Comparison of ENCODE assay signal across 1 cellular context in the genomic region with DNA sequence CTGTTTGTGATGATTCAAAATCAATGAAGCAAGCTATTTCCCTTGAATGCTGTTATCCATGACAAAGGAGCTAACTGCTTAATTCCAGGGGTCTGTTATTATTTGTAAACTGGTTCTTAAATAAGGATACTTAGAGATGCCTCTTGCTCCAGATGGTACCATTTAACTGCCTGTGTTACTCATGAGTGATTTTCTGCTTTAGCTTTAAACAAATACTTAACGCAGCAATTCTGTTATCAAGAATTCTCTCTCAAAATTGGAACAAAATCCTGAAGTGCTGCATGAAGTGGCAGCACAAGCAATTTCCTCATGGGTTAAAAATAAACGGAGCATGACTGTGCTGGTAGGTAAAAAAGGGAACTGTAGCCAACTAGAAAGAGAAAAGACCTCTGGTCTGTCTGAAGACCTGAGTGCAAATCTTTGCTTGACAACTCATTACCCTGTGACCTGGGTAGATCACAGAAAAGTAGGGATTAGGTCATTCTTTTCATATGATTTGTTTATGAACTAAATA.
TF ChIP-seq lines count a peak whose summit lies in the region.

No MANE protein-coding gene starts in this region.

TF ChIP-seq in GM12878, 131 proteins besides CTCF, POLR2A, EP300 and RAD21 (continued from another document):
- TF ChIP-seq KDM1A (IDR thresholded peaks at IDR 0.05; ENCODE audit: borderline replicate concordance) (no peak), IKZF1 (conservative IDR thresholded peaks at IDR 0.05) (no peak), BCL11A (IDR thresholded peaks at IDR 0.05; ENCODE audit: low read depth, low read length) (no peak), SPI1 (IDR thresholded peaks at IDR 0.05; ENCODE audit: borderline replicate concordance, insufficient read depth, low read depth, low read length) (peak; percentile 90), ZNF217 (IDR thresholded peaks at IDR 0.05) (no peak), STAT3 (IDR thresholded peaks at IDR 0.05; ENCODE audit: low read depth, low read length) (no peak), STAT1 (conservative IDR thresholded peaks at IDR 0.05) (no peak), ATF7 (IDR thresholded peaks at IDR 0.05; ENCODE audit: low read depth) (peak; percentile 69), PAX8 (IDR thresholded peaks at IDR 0.05) (no peak), ZNF622 (IDR thresholded peaks at IDR 0.05) (no peak), NR2C2 (IDR thresholded peaks at IDR 0.05; ENCODE audit: borderline replicate concordance, control insufficient read depth, insufficient read length, low read depth) (no peak), NR2C1 (IDR thresholded peaks at IDR 0.05) (no peak), IKZF2 (IDR thresholded peaks at IDR 0.05) (peak; percentile 25 to 43; a peak in 2 of 4 replicates), FOXM1 (IDR thresholded peaks at IDR 0.05; ENCODE audit: low read depth, low read length) (no peak), SUPT20H (IDR thresholded peaks at IDR 0.05; ENCODE audit: borderline replicate concordance, control insufficient read depth, low read depth, low read length) (no peak), ETV6 (conservative IDR thresholded peaks at IDR 0.05 in 1 of 2, IDR thresholded peaks at IDR 0.05 in 1 of 2; ENCODE audit: borderline replicate concordance in 1 of 2, low read depth in 1 of 2) (no peak), HDAC2 (IDR thresholded peaks at IDR 0.05) (no peak), CEBPB (IDR thresholded peaks at IDR 0.05; ENCODE audit: borderline replicate concordance in 1 of 2, low read depth in 2 of 2, low read length in 2 of 2) (no peak), BMI1 (IDR thresholded peaks at IDR 0.05; ENCODE audit: borderline replicate concordance) (no peak), POU2F2 (IDR thresholded peaks at IDR 0.05; ENCODE audit: borderline replicate concordance, low read depth, low read length) (no peak), CBX5 (IDR thresholded peaks at IDR 0.05; ENCODE audit: low read depth) (0 out of 2 replicates have a peak, but pooled peaks have one; percentile 64), FOXK2 (IDR thresholded peaks at IDR 0.05) (no peak), CHD1 (IDR thresholded peaks at IDR 0.05; ENCODE audit: low read depth, low read length) (no peak), HCFC1 (IDR thresholded peaks at IDR 0.05; ENCODE audit: low read length) (no peak), NFIC (IDR thresholded peaks at IDR 0.05; ENCODE audit: low read depth, low read length) (peak; percentile 39; the same call in 1 of the 2 replicates), BHLHE40 (IDR thresholded peaks at IDR 0.05; ENCODE audit: borderline replicate concordance in 1 of 2, low read depth in 2 of 2, low read length in 1 of 2) (no peak), HDGF (IDR thresholded peaks at IDR 0.05) (no peak), LARP7 (IDR thresholded peaks at IDR 0.05) (no peak), CREB1 (IDR thresholded peaks at IDR 0.05; ENCODE audit: low read depth) (peak; percentile 43; the same call in 1 of the 2 replicates), RAD51 (IDR thresholded peaks at IDR 0.05) (no peak), SIX5 (IDR thresholded peaks at IDR 0.05; ENCODE audit: low read depth, low read length, severe bottlenecking) (no peak), SIN3A (IDR thresholded peaks at IDR 0.05; ENCODE audit: low read depth, low read length) (no peak), KAT2A (conservative IDR thresholded peaks at IDR 0.05; ENCODE audit: control insufficient read depth, low read depth, low read length) (no peak), SMC3 (IDR thresholded peaks at IDR 0.05; ENCODE audit: borderline replicate concordance, low read length) (no peak), ZNF24 (IDR thresholded peaks at IDR 0.05) (no peak)
- TF ChIP-seq, protein P1, sequence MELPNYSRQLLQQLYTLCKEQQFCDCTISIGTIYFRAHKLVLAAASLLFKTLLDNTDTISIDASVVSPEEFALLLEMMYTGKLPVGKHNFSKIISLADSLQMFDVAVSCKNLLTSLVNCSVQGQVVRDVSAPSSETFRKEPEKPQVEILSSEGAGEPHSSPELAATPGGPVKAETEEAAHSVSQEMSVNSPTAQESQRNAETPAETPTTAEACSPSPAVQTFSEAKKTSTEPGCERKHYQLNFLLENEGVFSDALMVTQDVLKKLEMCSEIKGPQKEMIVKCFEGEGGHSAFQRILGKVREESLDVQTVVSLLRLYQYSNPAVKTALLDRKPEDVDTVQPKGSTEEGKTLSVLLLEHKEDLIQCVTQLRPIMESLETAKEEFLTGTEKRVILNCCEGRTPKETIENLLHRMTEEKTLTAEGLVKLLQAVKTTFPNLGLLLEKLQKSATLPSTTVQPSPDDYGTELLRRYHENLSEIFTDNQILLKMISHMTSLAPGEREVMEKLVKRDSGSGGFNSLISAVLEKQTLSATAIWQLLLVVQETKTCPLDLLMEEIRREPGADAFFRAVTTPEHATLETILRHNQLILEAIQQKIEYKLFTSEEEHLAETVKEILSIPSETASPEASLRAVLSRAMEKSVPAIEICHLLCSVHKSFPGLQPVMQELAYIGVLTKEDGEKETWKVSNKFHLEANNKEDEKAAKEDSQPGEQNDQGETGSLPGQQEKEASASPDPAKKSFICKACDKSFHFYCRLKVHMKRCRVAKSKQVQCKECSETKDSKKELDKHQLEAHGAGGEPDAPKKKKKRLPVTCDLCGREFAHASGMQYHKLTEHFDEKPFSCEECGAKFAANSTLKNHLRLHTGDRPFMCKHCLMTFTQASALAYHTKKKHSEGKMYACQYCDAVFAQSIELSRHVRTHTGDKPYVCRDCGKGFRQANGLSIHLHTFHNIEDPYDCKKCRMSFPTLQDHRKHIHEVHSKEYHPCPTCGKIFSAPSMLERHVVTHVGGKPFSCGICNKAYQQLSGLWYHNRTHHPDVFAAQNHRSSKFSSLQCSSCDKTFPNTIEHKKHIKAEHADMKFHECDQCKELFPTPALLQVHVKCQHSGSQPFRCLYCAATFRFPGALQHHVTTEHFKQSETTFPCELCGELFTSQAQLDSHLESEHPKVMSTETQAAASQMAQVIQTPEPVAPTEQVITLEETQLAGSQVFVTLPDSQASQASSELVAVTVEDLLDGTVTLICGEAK (IDR thresholded peaks at IDR 0.05; ENCODE audit: borderline replicate concordance): no peak
- TF ChIP-seq, protein P2, sequence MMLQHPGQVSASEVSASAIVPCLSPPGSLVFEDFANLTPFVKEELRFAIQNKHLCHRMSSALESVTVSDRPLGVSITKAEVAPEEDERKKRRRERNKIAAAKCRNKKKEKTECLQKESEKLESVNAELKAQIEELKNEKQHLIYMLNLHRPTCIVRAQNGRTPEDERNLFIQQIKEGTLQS (IDR thresholded peaks at IDR 0.05; ENCODE audit: borderline replicate concordance, extremely low read depth, low read depth, low read length): no peak
- TF ChIP-seq, protein P3, sequence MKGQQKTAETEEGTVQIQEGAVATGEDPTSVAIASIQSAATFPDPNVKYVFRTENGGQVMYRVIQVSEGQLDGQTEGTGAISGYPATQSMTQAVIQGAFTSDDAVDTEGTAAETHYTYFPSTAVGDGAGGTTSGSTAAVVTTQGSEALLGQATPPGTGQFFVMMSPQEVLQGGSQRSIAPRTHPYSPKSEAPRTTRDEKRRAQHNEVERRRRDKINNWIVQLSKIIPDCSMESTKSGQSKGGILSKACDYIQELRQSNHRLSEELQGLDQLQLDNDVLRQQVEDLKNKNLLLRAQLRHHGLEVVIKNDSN (IDR thresholded peaks at IDR 0.05; ENCODE audit: borderline replicate concordance, extremely low read length, insufficient read depth, low read depth, low read length): no peak
- TF ChIP-seq, protein P4, sequence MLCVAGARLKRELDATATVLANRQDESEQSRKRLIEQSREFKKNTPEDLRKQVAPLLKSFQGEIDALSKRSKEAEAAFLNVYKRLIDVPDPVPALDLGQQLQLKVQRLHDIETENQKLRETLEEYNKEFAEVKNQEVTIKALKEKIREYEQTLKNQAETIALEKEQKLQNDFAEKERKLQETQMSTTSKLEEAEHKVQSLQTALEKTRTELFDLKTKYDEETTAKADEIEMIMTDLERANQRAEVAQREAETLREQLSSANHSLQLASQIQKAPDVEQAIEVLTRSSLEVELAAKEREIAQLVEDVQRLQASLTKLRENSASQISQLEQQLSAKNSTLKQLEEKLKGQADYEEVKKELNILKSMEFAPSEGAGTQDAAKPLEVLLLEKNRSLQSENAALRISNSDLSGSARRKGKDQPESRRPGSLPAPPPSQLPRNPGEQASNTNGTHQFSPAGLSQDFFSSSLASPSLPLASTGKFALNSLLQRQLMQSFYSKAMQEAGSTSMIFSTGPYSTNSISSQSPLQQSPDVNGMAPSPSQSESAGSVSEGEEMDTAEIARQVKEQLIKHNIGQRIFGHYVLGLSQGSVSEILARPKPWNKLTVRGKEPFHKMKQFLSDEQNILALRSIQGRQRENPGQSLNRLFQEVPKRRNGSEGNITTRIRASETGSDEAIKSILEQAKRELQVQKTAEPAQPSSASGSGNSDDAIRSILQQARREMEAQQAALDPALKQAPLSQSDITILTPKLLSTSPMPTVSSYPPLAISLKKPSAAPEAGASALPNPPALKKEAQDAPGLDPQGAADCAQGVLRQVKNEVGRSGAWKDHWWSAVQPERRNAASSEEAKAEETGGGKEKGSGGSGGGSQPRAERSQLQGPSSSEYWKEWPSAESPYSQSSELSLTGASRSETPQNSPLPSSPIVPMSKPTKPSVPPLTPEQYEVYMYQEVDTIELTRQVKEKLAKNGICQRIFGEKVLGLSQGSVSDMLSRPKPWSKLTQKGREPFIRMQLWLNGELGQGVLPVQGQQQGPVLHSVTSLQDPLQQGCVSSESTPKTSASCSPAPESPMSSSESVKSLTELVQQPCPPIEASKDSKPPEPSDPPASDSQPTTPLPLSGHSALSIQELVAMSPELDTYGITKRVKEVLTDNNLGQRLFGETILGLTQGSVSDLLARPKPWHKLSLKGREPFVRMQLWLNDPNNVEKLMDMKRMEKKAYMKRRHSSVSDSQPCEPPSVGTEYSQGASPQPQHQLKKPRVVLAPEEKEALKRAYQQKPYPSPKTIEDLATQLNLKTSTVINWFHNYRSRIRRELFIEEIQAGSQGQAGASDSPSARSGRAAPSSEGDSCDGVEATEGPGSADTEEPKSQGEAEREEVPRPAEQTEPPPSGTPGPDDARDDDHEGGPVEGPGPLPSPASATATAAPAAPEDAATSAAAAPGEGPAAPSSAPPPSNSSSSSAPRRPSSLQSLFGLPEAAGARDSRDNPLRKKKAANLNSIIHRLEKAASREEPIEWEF (IDR thresholded peaks at IDR 0.05; ENCODE audit: insufficient replicate concordance, low read depth, low read length): no peak
- TF ChIP-seq, protein P5, sequence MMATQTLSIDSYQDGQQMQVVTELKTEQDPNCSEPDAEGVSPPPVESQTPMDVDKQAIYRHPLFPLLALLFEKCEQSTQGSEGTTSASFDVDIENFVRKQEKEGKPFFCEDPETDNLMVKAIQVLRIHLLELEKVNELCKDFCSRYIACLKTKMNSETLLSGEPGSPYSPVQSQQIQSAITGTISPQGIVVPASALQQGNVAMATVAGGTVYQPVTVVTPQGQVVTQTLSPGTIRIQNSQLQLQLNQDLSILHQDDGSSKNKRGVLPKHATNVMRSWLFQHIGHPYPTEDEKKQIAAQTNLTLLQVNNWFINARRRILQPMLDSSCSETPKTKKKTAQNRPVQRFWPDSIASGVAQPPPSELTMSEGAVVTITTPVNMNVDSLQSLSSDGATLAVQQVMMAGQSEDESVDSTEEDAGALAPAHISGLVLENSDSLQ (IDR thresholded peaks at IDR 0.05): no peak
- TF ChIP-seq, protein P6, sequence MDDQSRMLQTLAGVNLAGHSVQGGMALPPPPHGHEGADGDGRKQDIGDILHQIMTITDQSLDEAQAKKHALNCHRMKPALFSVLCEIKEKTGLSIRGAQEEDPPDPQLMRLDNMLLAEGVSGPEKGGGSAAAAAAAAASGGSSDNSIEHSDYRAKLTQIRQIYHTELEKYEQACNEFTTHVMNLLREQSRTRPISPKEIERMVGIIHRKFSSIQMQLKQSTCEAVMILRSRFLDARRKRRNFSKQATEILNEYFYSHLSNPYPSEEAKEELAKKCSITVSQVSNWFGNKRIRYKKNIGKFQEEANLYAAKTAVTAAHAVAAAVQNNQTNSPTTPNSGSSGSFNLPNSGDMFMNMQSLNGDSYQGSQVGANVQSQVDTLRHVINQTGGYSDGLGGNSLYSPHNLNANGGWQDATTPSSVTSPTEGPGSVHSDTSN (IDR thresholded peaks at IDR 0.05; ENCODE audit: insufficient replicate concordance, low read depth, low read length): no peak
- TF ChIP-seq, protein P7, sequence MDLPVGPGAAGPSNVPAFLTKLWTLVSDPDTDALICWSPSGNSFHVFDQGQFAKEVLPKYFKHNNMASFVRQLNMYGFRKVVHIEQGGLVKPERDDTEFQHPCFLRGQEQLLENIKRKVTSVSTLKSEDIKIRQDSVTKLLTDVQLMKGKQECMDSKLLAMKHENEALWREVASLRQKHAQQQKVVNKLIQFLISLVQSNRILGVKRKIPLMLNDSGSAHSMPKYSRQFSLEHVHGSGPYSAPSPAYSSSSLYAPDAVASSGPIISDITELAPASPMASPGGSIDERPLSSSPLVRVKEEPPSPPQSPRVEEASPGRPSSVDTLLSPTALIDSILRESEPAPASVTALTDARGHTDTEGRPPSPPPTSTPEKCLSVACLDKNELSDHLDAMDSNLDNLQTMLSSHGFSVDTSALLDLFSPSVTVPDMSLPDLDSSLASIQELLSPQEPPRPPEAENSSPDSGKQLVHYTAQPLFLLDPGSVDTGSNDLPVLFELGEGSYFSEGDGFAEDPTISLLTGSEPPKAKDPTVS (IDR thresholded peaks at IDR 0.05; ENCODE audit: low read depth, low read length): no peak
